Comparison of ENCODE assay signal across 1 cellular context in the genomic region with DNA sequence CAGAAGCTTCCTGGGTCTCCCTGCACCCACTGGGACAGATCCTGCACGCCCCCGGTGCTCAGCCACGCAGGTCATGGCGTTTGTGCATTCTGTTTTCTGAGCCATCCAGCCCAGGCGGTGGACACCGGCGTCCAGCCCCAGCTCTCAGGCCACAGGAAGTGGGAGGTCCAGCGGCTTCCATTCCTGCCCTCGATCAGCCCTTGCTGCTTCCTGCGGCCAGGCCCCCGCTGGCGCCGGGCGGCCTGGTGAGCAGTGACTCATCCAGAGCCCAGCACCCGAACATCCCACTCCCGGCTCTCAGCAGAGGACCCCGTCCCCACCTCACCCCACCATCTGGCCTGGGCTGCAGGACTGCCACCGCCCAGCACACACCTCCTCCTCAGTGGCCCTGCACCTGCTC.
TF ChIP-seq lines count a peak whose summit lies in the region.

No MANE protein-coding gene starts in this region.

TF ChIP-seq in endothelial cell of umbilical vein, 7 proteins besides CTCF, POLR2A, EP300 and RAD21:
- TF ChIP-seq POLR2AphosphoS5 (IDR thresholded peaks at IDR 0.05; ENCODE audit: insufficient read depth, low read depth, low read length) (peak; percentile 82), GATA2 (IDR thresholded peaks at IDR 0.05; ENCODE audit: insufficient read depth, insufficient read length, low read depth, low read length) (no peak), JUN (IDR thresholded peaks at IDR 0.05; ENCODE audit: borderline replicate concordance, insufficient read depth, insufficient read length, low read depth) (peak; percentile 59), MYC (IDR thresholded peaks at IDR 0.05; ENCODE audit: low read depth, low read length) (no peak), FOS (IDR thresholded peaks at IDR 0.05; ENCODE audit: borderline replicate concordance, insufficient read depth, low read length) (peak; percentile 90), EZH2 (IDR thresholded peaks at IDR 0.05; ENCODE audit: borderline replicate concordance, low read depth, low read length, severe bottlenecking) (no peak)
- TF ChIP-seq, protein P1, sequence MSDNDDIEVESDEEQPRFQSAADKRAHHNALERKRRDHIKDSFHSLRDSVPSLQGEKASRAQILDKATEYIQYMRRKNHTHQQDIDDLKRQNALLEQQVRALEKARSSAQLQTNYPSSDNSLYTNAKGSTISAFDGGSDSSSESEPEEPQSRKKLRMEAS (IDR thresholded peaks at IDR 0.05; ENCODE audit: insufficient read depth, insufficient read length): no peak
